8 cellular contexts compared by ENCODE assay signal in genomic region chr15:68278345-68279217, GRCh38. TPM values are rescaled to one million over a fixed set of nuclear protein-coding genes. Genes with fewer than 3 reads are reported as not detected.
DNase-seq lines count a peak whose midpoint lies in the region; ATAC-seq and TF ChIP-seq lines count a peak whose summit lies in the region.

No MANE protein-coding gene starts in this region.

- DNase-seq in AG04450 (ENCODE audit: low read depth, low spot score) (no peak), LNCaP clone FGC (ENCODE audit: low read depth) (no peak), AML-193 (lab: John Stamatoyannopoulos, UW) (no peak)

- peak overlapping the region; percentile 76 for H2AFZ ChIP-seq in neuron (ENCODE audit: low read depth, low read length)

- POLR2A ChIA-PET in AG04450 (lab: Yijun Ruan, JAX), result interaction anchor here (0.8 to 2.1 kb wide), 6 partner anchors 11 to 224 kb away, joined by 3 to 13 read pairs (median 4); no protein-coding TSS in a partner anchor

- peaks cover 47% of the 10 kb centered on the region for H3K4me1 ChIP-seq in neuron (ENCODE audit: insufficient read depth, low read length)

- H3K4me3 ChIP-seq in AG04450 (ENCODE audit: low read depth, low read length) (peak overlapping the region; percentile 96), LNCaP clone FGC (ENCODE audit: low read depth, low read length) (peak overlapping the region; percentile 89), WI38 (ENCODE audit: low read depth, low read length) (peak overlapping the region; percentile 95), neuron (ENCODE audit: low read length) (peak overlapping the region; percentile 93)

- H3K27me3 ChIP-seq in AG04450 (ENCODE audit: control insufficient read depth, insufficient read depth, low read length) (no peaks in the 10 kb centered on the region), neuron (ENCODE audit: insufficient read depth, low read length) (no peaks in the 10 kb centered on the region)

- peak overlapping the region; percentile 94 for H3K27ac ChIP-seq in AG04450 (ENCODE audit: low read depth, low read length)

- no peak for TF ChIP-seq POLR2A in GM18505 (IDR thresholded peaks at IDR 0.05; ENCODE audit: borderline replicate concordance, extremely low read depth, insufficient read depth, insufficient read length)

- H3K9me3 ChIP-seq in AG04450 (ENCODE audit: control insufficient read depth, insufficient read depth, low read length) (no peaks in the 10 kb centered on the region), neuron (ENCODE audit: low read length) (no peaks in the 10 kb centered on the region)

- TF ChIP-seq CTCF in AG04450 (IDR thresholded peaks at IDR 0.05; ENCODE audit: low read depth, low read length), result peak; percentile 40
- TF ChIP-seq CTCF in LNCaP clone FGC (IDR thresholded peaks at IDR 0.05; ENCODE audit: control insufficient read depth, extremely low read depth, insufficient read depth), result peak; percentile 35
- TF ChIP-seq CTCF in WI38 (IDR thresholded peaks at IDR 0.05; ENCODE audit: low read depth, low read length), result no peak

- ATAC-seq in GM18505 (IDR thresholded peaks at IDR 0.05; ENCODE audit: unreplicated experiment), result peak; percentile 61
- peak; percentile 10 for ATAC-seq in esophagus mucosa
- ATAC-seq in HG02981 (IDR thresholded peaks at IDR 0.05; ENCODE audit: unreplicated experiment), result no peak

- CTCF ChIA-PET in AG04450 (lab: Charles Lee), result interaction anchor here (1.1 to 4.7 kb wide), 4 partner anchors 25 to 27 kb away, joined by 3 to 35 read pairs (median 8); no protein-coding TSS in a partner anchor

- H3K36me3 ChIP-seq in neuron (ENCODE audit: insufficient read depth, low read length), result no peaks in the 10 kb centered on the region

RNA-seq across cellular contexts. Expression of gene FEM1B, which starts 1.0 kb away (rescaled TPM):
- 46.5 and 55.1 TPM in 2 replicates for polyA plus RNA-seq in AG04450 (2011; rRNA removed)
- polyA minus RNA-seq in AG04450 (2011; rRNA and poly(A)+ RNA removed), result 167 and 205 TPM in 2 replicates
- 46.8 TPM for total RNA-seq in esophagus mucosa

RNA-seq across cellular contexts. Expression of gene CLN6, which starts 49.1 kb away (rescaled TPM):
- polyA plus RNA-seq in AG04450 (2011; rRNA removed), result 13.0 and 16.0 TPM in 2 replicates
- polyA minus RNA-seq in AG04450 (2011; rRNA and poly(A)+ RNA removed), result 32.4 and 32.8 TPM in 2 replicates
- total RNA-seq in esophagus mucosa, result 18.5 TPM
